21 cellular contexts compared by ENCODE assay signal in the genomic region with DNA sequence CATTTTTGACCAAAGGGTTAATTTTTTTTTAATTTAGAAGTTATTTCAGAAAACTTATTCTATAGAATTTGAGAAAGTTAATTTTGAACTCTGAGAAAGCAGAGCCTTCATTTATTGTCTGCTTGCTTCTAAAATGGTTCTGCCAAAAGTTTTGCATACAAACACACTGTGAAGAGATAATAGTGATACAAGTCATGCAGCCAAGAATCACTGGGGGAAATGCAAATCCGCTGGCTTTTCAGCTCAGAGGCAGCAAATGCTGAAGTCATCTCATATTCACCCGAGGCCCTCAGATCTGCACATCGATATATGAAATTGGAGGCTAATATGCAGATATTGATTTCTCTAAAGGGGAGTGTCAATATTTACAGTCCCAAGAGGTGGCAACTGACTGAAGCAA.
"Had no signal": no experiment of that assay in that cellular context is flagged by ENCODE, and none has a peak within 500 bp of the region (broad histone marks: within the 10 kb centered on the region; RNA-seq: fewer than 3 reads in every experiment).

No MANE protein-coding gene starts in this region.

- H3K27me3 ChIP-seq: esophagus muscularis mucosa, foreskin keratinocyte, heart left ventricle, left lung, right atrium auricular region, spleen, transverse colon had no signal

- ATAC-seq: activated CD8-positive, alpha-beta memory T cell treated with anti-CD3 and anti-CD28 coated beads, Interleukin-2, amount 10 ng/mL, durations not matched to agents 7 days and 5 days; activated CD8-positive, alpha-beta T cell treated with anti-CD3 and anti-CD28 coated beads, Interleukin-2, amount 10 ng/mL, durations not matched to agents 7 days and 5 days; activated naive CD8-positive, alpha-beta T cell treated with anti-CD3 and anti-CD28 coated beads, Interleukin-2, amount 50 U/mL, for 24 hours; foreskin keratinocyte; left lung; mucosa of descending colon; natural killer cell treated with Interleukin-12 subunit alpha and Interleukin-12 subunit beta and Interleukin-15 and Interleukin-18, amount 100 ng/mL, for 72 hours had no signal

- H3K4me3 ChIP-seq: esophagus muscularis mucosa, heart left ventricle, left lung, lung, mucosa of descending colon, right atrium auricular region, spleen, transverse colon had no signal

- H3K4me1 ChIP-seq: foreskin keratinocyte, left lung, right atrium auricular region, spleen, transverse colon had no signal

- H3K27ac ChIP-seq: esophagus muscularis mucosa, foreskin keratinocyte, heart left ventricle, left lung, right atrium auricular region, spleen, transverse colon had no signal

- DNase-seq: activated B cell treated with CpG ODN at 0.5 μM for 24 hours; activated CD4-positive, alpha-beta T cell treated with anti-CD3 and anti-CD28 coated beads, Interleukin-2, amount 50 U/mL, for 1 hour; activated CD8-positive, alpha-beta memory T cell treated with anti-CD3 and anti-CD28 coated beads, Interleukin-2, amount 10 ng/mL, durations not matched to agents 7 days and 5 days; activated CD8-positive, alpha-beta T cell treated with anti-CD3 and anti-CD28 coated beads, Interleukin-2, amount 10 ng/mL, durations not matched to agents 7 days and 5 days; activated naive CD8-positive, alpha-beta T cell treated with anti-CD3 and anti-CD28 coated beads, Interleukin-2, amount 50 U/mL, for 24 hours; activated T-cell treated with anti-CD3 and anti-CD28 coated beads, Interleukin-2, amount 50 U/mL, for 48 hours; amygdala; caudate nucleus; endodermal cell; foreskin keratinocyte; heart left ventricle; kidney glomerular epithelial cell; left lung; mucosa of descending colon; spleen; stimulated activated naive CD4-positive, alpha-beta T cell treated with Interleukin-2 at 50 U/mL for 16 hours; transverse colon had no signal

- H3K36me3 ChIP-seq: esophagus muscularis mucosa, heart left ventricle, left lung, right atrium auricular region, spleen, transverse colon had no signal
